18 cellular contexts compared by ENCODE assay signal in the genomic region with DNA sequence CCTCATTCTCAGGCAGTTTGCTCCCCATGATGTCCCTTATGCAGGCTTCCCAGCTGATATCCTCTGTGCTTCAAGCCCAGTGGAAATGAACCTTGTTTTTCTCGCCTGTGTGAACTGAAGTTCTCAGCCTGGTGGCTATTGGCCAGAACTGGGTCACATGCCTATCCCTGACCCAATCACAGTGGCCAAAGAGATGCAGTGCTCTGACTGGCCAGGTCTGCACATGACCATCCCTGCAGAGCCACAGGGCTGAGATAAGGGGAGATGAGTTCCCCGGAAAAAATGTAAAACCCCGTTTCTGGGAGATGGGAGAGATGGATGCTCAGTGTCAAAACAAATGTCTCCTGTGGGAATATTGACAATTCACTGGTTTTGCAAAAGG. TPM values are rescaled to one million over a fixed set of nuclear protein-coding genes. Genes with fewer than 3 reads are reported as not detected.
DNase-seq lines count a peak whose midpoint lies in the region; ATAC-seq and TF ChIP-seq lines count a peak whose summit lies in the region.
"Had no signal": no experiment of that assay in that cellular context is flagged by ENCODE, and none has a peak within 500 bp of the region (broad histone marks: within the 10 kb centered on the region; RNA-seq: fewer than 3 reads in every experiment).

No MANE protein-coding gene starts in this region.

- no peak for TF ChIP-seq CTCF in left ventricle myocardium inferior (IDR thresholded peaks at IDR 0.05; ENCODE audit: borderline replicate concordance)

- H3K9me3 ChIP-seq in left ventricle myocardium inferior (replicated peaks), result peaks cover 9% of the 10 kb centered on the region

- peak overlapping the region; percentile 66 for H3K27ac ChIP-seq in left ventricle myocardium inferior (replicated peaks)

- no peak overlapping the region for H3K4me3 ChIP-seq in left ventricle myocardium inferior
- H3K4me3 ChIP-seq: dorsolateral prefrontal cortex had no signal

- DNase-seq in AG08395 (ENCODE audit: low spot score) (peak; percentile 15), SW480 (ENCODE audit: low spot score) (peak; percentile 37), left ventricle myocardium inferior (no peak), sciatic nerve (ENCODE audit: low spot score) (no peak), activated gamma-delta T cell (lab: John Stamatoyannopoulos, UW) (no peak), DMS53 treated with DMSO at 0.1 percent for 48 hours (lab: John Stamatoyannopoulos, UW; ENCODE audit: unreplicated experiment) (no peak)
- DNase-seq in stimulated activated CD4-positive, alpha-beta T cell treated with anti-CD3 and anti-CD28 coated beads, Interleukin-4, amount 100 ng/mL, for 1 hour, result no peak
- DNase-seq: activated effector memory CD4-positive, alpha-beta T cell treated with anti-CD3 and anti-CD28 coated beads, Interleukin-2, amount 50 U/mL, for 16 hours; NCI-H1694 treated with DMSO at 0.1 percent for 48 hours; NCI-H510A; nucleus accumbens; stimulated activated CD4-positive, alpha-beta T cell treated with anti-CD3 and anti-CD28 coated beads, Interleukin-15, amount 100 ng/mL, for 24 hours had no signal

- H3K36me3 ChIP-seq in left ventricle myocardium inferior, result no peaks in the 10 kb centered on the region

- peaks cover 8% of the 10 kb centered on the region for H3K4me1 ChIP-seq in left ventricle myocardium inferior

- ATAC-seq in sciatic nerve (peak; percentile 92), GM18861 (IDR thresholded peaks at IDR 0.05; ENCODE audit: unreplicated experiment) (no peak)

- peaks cover 38% of the 10 kb centered on the region for H3K27me3 ChIP-seq in left ventricle myocardium inferior (ENCODE audit: low read depth)

- intact Hi-C loops in left ventricle myocardium inferior (cut with micrococcal nuclease), result no loop called here
- intact Hi-C loops in sciatic nerve (cut with DNase I), result no loop called here

RNA-seq across cellular contexts. Expression of a gene that starts 34.7 kb away (rescaled TPM):
- total RNA-seq in left ventricle myocardium inferior, result 0.05 TPM
- total RNA-seq in sciatic nerve, result 1.5 TPM
- total RNA-seq: activated CD8-positive, alpha-beta memory T cell treated with anti-CD3 and anti-CD28 coated beads for 36 hours; astrocyte; LHCN-M2; OCI-LY7 had no signal

Comparison
In these comparisons a context has a peak if more than half of its experiments do, and no peak if none do; other contexts are left out.
1. DNase-seq: peak in AG08395 (single experiment) and SW480 (single experiment); none in left ventricle myocardium inferior (single experiment), sciatic nerve (single experiment), stimulated activated CD4-positive, alpha-beta T cell treated with anti-CD3 and anti-CD28 coated beads, Interleukin-4, amount 100 ng/mL, for 1 hour (single experiment), activated gamma-delta T cell (single experiment) and DMS53 treated with DMSO at 0.1 percent for 48 hours (single experiment).